ENCODE assay signal across 13 cellular contexts in genomic region chr7:13407911-13408310, GRCh38.
DNase-seq lines count a peak whose midpoint lies in the region; ATAC-seq and TF ChIP-seq lines count a peak whose summit lies in the region.
"Had no signal": no experiment of that assay in that cellular context is flagged by ENCODE, and none has a peak within 500 bp of the region (broad histone marks: within the 10 kb centered on the region; RNA-seq: fewer than 3 reads in every experiment).

No MANE protein-coding gene starts in this region.

- H3K36me3 ChIP-seq in SU-DHL-6 (ENCODE audit: low read length), result 0 out of 2 replicates have a peak, but pooled peaks cover 3% of the 10 kb centered on the region

- H4K20me1 ChIP-seq in SU-DHL-6 (ENCODE audit: low read depth, low read length), result no peaks in the 10 kb centered on the region

- no peak overlapping the region for H3K4me3 ChIP-seq in SU-DHL-6 (ENCODE audit: insufficient read depth, low read length, poor library complexity, severe bottlenecking)
- H3K4me3 ChIP-seq: A549 had no signal

- H3K27me3 ChIP-seq in SU-DHL-6 (ENCODE audit: low read length), result no peaks in the 10 kb centered on the region

- no peak for TF ChIP-seq CTCF in SU-DHL-6 (IDR thresholded peaks at IDR 0.05; ENCODE audit: insufficient read depth, low read length, poor library complexity, severe bottlenecking)

- no peaks in the 10 kb centered on the region for H3K79me2 ChIP-seq in SU-DHL-6 (ENCODE audit: insufficient read depth, low read length)

- H3K36me3 Mint-ChIP-seq in activated CD8-positive, alpha-beta memory T cell treated with anti-CD3 and anti-CD28 coated beads, Interleukin-2, amount 10 ng/mL, durations not matched to agents 7 days and 5 days, result no peaks in the 10 kb centered on the region
- H3K36me3 Mint-ChIP-seq in naive thymus-derived CD8-positive, alpha-beta T cell, result no peaks in the 10 kb centered on the region
- H3K36me3 Mint-ChIP-seq: CD14-positive monocyte; CD8-positive, alpha-beta memory T cell had no signal

- H3F3A ChIP-seq in SU-DHL-6 (ENCODE audit: insufficient read depth), result no peaks in the 10 kb centered on the region; the same call in 1 of the 2 replicates

- CTCF ChIA-PET in activated CD8-positive, alpha-beta memory T cell treated with anti-CD3 and anti-CD28 coated beads, Interleukin-2, amount 10 ng/mL, durations not matched to agents 7 days and 5 days (lab: Charles Lee), result no interaction called here

- H3K9me3 Mint-ChIP-seq in activated CD8-positive, alpha-beta memory T cell treated with anti-CD3 and anti-CD28 coated beads, Interleukin-2, amount 10 ng/mL, durations not matched to agents 7 days and 5 days (ENCODE audit: low read depth), result no peaks in the 10 kb centered on the region
- H3K9me3 Mint-ChIP-seq in naive thymus-derived CD8-positive, alpha-beta T cell, result no peaks in the 10 kb centered on the region
- H3K9me3 Mint-ChIP-seq: CD14-positive monocyte; CD8-positive, alpha-beta memory T cell had no signal

- no peak overlapping the region for H3K4me2 ChIP-seq in SU-DHL-6 (ENCODE audit: low read depth, low read length, poor library complexity, severe bottlenecking)
- H3K4me2 ChIP-seq: A549 had no signal

- no peak overlapping the region for H3K27ac Mint-ChIP-seq in activated CD8-positive, alpha-beta memory T cell treated with anti-CD3 and anti-CD28 coated beads, Interleukin-2, amount 10 ng/mL, durations not matched to agents 7 days and 5 days
- H3K27ac Mint-ChIP-seq in naive thymus-derived CD8-positive, alpha-beta T cell, result no peak overlapping the region
- H3K27ac Mint-ChIP-seq: CD14-positive monocyte; CD8-positive, alpha-beta memory T cell had no signal

- no peak for ATAC-seq in activated CD8-positive, alpha-beta memory T cell treated with anti-CD3 and anti-CD28 coated beads, Interleukin-2, amount 10 ng/mL, durations not matched to agents 7 days and 5 days
- no peak for ATAC-seq in naive thymus-derived CD8-positive, alpha-beta T cell
- ATAC-seq in GM21515 (IDR thresholded peaks at IDR 0.05; ENCODE audit: unreplicated experiment), result no peak
- ATAC-seq: A549 had no signal

- peaks cover 9% of the 10 kb centered on the region; the same call in 1 of the 2 replicates for H3K9me3 ChIP-seq in SU-DHL-6 (ENCODE audit: insufficient read depth, low read length)
- H3K9me3 ChIP-seq: A549 had no signal

- no peak overlapping the region for H3K27ac ChIP-seq in SU-DHL-6 (ENCODE audit: low read depth, low read length)
- H3K27ac ChIP-seq: A549 had no signal

- peak overlapping the region; percentile 75 for H2AFZ ChIP-seq in SU-DHL-6 (ENCODE audit: low read depth, low read length, severe bottlenecking)

- H3K4me3 Mint-ChIP-seq in activated CD8-positive, alpha-beta memory T cell treated with anti-CD3 and anti-CD28 coated beads, Interleukin-2, amount 10 ng/mL, durations not matched to agents 7 days and 5 days, result no peak overlapping the region
- no peak overlapping the region for H3K4me3 Mint-ChIP-seq in naive thymus-derived CD8-positive, alpha-beta T cell
- H3K4me3 Mint-ChIP-seq: CD14-positive monocyte; CD8-positive, alpha-beta memory T cell had no signal

- H3K9ac ChIP-seq in SU-DHL-6 (ENCODE audit: low read length), result no peak overlapping the region

- 0 out of 2 replicates have a peak, but pooled peaks cover 4% of the 10 kb centered on the region for H3K9me2 ChIP-seq in SU-DHL-6 (replicated peaks; ENCODE audit: insufficient read depth, low read length)

- POLR2A ChIA-PET in naive thymus-derived CD8-positive, alpha-beta T cell (lab: Charles Lee), result no interaction called here

- no peaks in the 10 kb centered on the region for H3K4me1 Mint-ChIP-seq in activated CD8-positive, alpha-beta memory T cell treated with anti-CD3 and anti-CD28 coated beads, Interleukin-2, amount 10 ng/mL, durations not matched to agents 7 days and 5 days
- no peaks in the 10 kb centered on the region for H3K4me1 Mint-ChIP-seq in naive thymus-derived CD8-positive, alpha-beta T cell
- H3K4me1 Mint-ChIP-seq: CD14-positive monocyte; CD8-positive, alpha-beta memory T cell had no signal

- DNase-seq in globus pallidus (ENCODE audit: low spot score) (peak; percentile 5), pons (ENCODE audit: low spot score) (peak; percentile 49), RPMI8226 (no peak)
- DNase-seq in activated CD8-positive, alpha-beta memory T cell treated with anti-CD3 and anti-CD28 coated beads, Interleukin-2, amount 10 ng/mL, durations not matched to agents 7 days and 5 days, result no peak
- no peak for DNase-seq in naive thymus-derived CD8-positive, alpha-beta T cell
- DNase-seq: CD8-positive, alpha-beta memory T cell; DMS53; GF-D8; H7 had no signal

- H3K27me3 Mint-ChIP-seq in activated CD8-positive, alpha-beta memory T cell treated with anti-CD3 and anti-CD28 coated beads, Interleukin-2, amount 10 ng/mL, durations not matched to agents 7 days and 5 days, result no peaks in the 10 kb centered on the region
- H3K27me3 Mint-ChIP-seq in naive thymus-derived CD8-positive, alpha-beta T cell, result no peaks in the 10 kb centered on the region
- H3K27me3 Mint-ChIP-seq: CD8-positive, alpha-beta memory T cell had no signal

Comparison
In these comparisons a context has a peak if more than half of its experiments do, and no peak if none do; other contexts are left out.
1. DNase-seq: peak in globus pallidus (single experiment) and pons (single experiment); none in activated CD8-positive, alpha-beta memory T cell treated with anti-CD3 and anti-CD28 coated beads, Interleukin-2, amount 10 ng/mL, durations not matched to agents 7 days and 5 days (single experiment), naive thymus-derived CD8-positive, alpha-beta T cell (0 of 10) and RPMI8226 (single experiment).